9 cellular contexts compared by ENCODE assay signal in the genomic region with DNA sequence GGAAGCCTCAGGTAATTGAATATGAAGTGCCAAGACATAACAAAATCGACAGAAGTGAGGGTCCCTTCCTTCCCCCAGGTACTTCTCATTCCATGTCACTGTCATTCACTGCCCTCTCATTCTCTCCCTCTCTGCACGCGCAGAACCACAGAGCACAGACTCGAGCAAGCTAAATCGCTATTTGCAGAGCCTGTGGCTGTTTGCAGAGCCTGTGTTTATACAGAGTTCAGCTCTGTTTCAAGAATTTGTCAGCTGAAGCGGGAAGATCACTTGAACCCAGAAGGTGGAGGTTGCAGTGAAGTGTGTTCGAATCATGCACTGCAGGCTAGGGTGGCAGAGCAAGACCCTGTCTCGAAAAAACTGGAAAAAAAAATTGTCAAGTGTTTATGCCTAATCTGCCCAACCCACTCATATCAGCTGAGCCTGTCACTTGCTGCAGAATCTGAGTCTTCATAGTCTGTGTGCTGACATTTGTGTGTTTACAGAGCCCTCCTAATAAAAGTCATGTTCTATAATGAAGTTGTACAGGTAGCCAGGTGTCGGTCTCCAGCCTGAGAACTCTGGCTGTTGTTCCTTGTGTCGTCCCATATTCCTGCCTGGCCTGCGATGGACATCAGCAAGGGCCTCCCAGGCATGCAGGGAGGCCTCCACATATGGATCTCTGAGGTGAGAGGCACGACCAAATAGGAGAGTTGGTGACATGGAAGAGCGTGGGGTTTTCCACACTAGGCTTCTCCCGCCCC. TPM values are rescaled to one million over a fixed set of nuclear protein-coding genes. Genes with fewer than 3 reads are reported as not detected.
DNase-seq lines count a peak whose midpoint lies in the region; ATAC-seq and TF ChIP-seq lines count a peak whose summit lies in the region.
"Had no signal": no experiment of that assay in that cellular context is flagged by ENCODE, and none has a peak within 500 bp of the region (broad histone marks: within the 10 kb centered on the region; RNA-seq: fewer than 3 reads in every experiment).

No MANE protein-coding gene starts in this region.

- H2BK5ac ChIP-seq in H9 (ENCODE audit: insufficient read length, low read length): no peak overlapping the region

- peaks cover 6% of the 10 kb centered on the region for H3F3A ChIP-seq in smooth muscle cell (ENCODE audit: low read depth)

- H3K9me3 ChIP-seq in H9 (ENCODE audit: control insufficient read depth, low read depth, low read length): no peaks in the 10 kb centered on the region
- no peaks in the 10 kb centered on the region for H3K9me3 ChIP-seq in right cardiac atrium (ENCODE audit: control insufficient read depth, low read length)
- no peaks in the 10 kb centered on the region for H3K9me3 ChIP-seq in smooth muscle cell (replicated peaks; ENCODE audit: low read depth)

- H3K27ac ChIP-seq in H9 (ENCODE audit: insufficient read length, low read depth, low read length): no peak overlapping the region
- H3K27ac ChIP-seq in right cardiac atrium (ENCODE audit: low read length): no peak overlapping the region
- H3K27ac ChIP-seq in smooth muscle cell (ENCODE audit: low read depth): no peak overlapping the region

- no peaks in the 10 kb centered on the region for H3K79me1 ChIP-seq in H9 (ENCODE audit: insufficient read depth, low read depth, low read length, poor library complexity, severe bottlenecking)

- CTCF ChIA-PET in activated CD8-positive, alpha-beta T cell treated with anti-CD3 and anti-CD28 coated beads, Interleukin-2, amount 10 ng/mL, durations not matched to agents 7 days and 5 days (lab: Charles Lee): interaction anchor here (1.0 to 1.2 kb wide), 2 partner anchors 19 to 26 kb away, joined by 3 to 5 read pairs; no protein-coding TSS in a partner anchor

- no peaks in the 10 kb centered on the region; the same call in 1 of the 2 replicates for H3K4me1 ChIP-seq in H9 (ENCODE audit: insufficient read depth, low read length)
- no peaks in the 10 kb centered on the region for H3K4me1 ChIP-seq in right cardiac atrium (ENCODE audit: control insufficient read depth, insufficient read depth, low read length)
- H3K4me1 ChIP-seq in smooth muscle cell (ENCODE audit: low read depth): peaks cover 4% of the 10 kb centered on the region

- H4K91ac ChIP-seq in H9 (ENCODE audit: insufficient read length, low read depth, low read length): no peak overlapping the region

- peaks cover 15 to 41% of the 10 kb centered on the region in 2 experiments for H3K4me1 Mint-ChIP-seq in H9
- peaks cover 45% of the 10 kb centered on the region for H3K4me1 Mint-ChIP-seq in activated CD8-positive, alpha-beta T cell treated with anti-CD3 and anti-CD28 coated beads, Interleukin-2, amount 10 ng/mL, durations not matched to agents 7 days and 5 days (ENCODE audit: low read depth)

- no peak overlapping the region for H4K8ac ChIP-seq in H9 (replicated peaks; ENCODE audit: insufficient read length, low read depth, low read length)

- H3K27ac Mint-ChIP-seq in H9: no peak overlapping the region
- peak overlapping the region; percentile 93 for H3K27ac Mint-ChIP-seq in activated CD8-positive, alpha-beta T cell treated with anti-CD3 and anti-CD28 coated beads, Interleukin-2, amount 10 ng/mL, durations not matched to agents 7 days and 5 days

- H2AK5ac ChIP-seq in H9 (ENCODE audit: insufficient read length, low read length): no peak overlapping the region

- H3T11ph ChIP-seq in H9 (ENCODE audit: low read length): no peak overlapping the region

- H2BK120ac ChIP-seq in H9 (ENCODE audit: low read depth, low read length, poor library complexity, severe bottlenecking): no peak overlapping the region

- H2BK12ac ChIP-seq in H9 (ENCODE audit: insufficient read length, low read depth, low read length): no peak overlapping the region

- H2AFZ ChIP-seq in H9 (ENCODE audit: low read length) (no peak overlapping the region), smooth muscle cell (ENCODE audit: low read depth) (peak overlapping the region; percentile 84)

- no peaks in the 10 kb centered on the region for H3K36me3 ChIP-seq in smooth muscle cell (ENCODE audit: low read depth)

- H3K4me3 ChIP-seq in right cardiac atrium (ENCODE audit: low read length) (peak overlapping the region; percentile 71), smooth muscle cell (peak overlapping the region; percentile 53)

- peak overlapping the region; percentile 82 to 86 for H3K4me3 Mint-ChIP-seq in H9
- H3K4me3 Mint-ChIP-seq in activated CD8-positive, alpha-beta T cell treated with anti-CD3 and anti-CD28 coated beads, Interleukin-2, amount 10 ng/mL, durations not matched to agents 7 days and 5 days: peak overlapping the region; percentile 91

- no peak overlapping the region for H3K18ac ChIP-seq in H9 (ENCODE audit: insufficient read length, low read depth, low read length)

- no peak for DNase-seq in H9
- no peak for DNase-seq in activated CD8-positive, alpha-beta T cell treated with anti-CD3 and anti-CD28 coated beads, Interleukin-2, amount 10 ng/mL, durations not matched to agents 7 days and 5 days
- DNase-seq in right cardiac atrium: peak in 1 of 3 donors; percentile 29
- no peak for DNase-seq in smooth muscle cell (lab: John Stamatoyannopoulos, UW; ENCODE audit: unreplicated experiment)
- DNase-seq in NCI-H2081 (lab: John Stamatoyannopoulos, UW): no peak
- DNase-seq: NCI-H1436 treated with DMSO at 0.1 percent for 48 hours had no signal

- H3K4me2 ChIP-seq in H9 (ENCODE audit: insufficient read depth, insufficient read length, low read length) (no peak overlapping the region), smooth muscle cell (peak overlapping the region; percentile 84)

- H3K23ac ChIP-seq in H9 (ENCODE audit: insufficient read length, low read depth, low read length): no peak overlapping the region

- no CpG with 5 or more reads among the region's 14 CpGs for WGBS in H9 (ENCODE audit: extremely low coverage, insufficient read length, low lambda C conversion rate)
- 73% methylated on average over 14 of the region's 14 CpGs for WGBS in right cardiac atrium
- 86% methylated on average over 14 of the region's 14 CpGs for WGBS in smooth muscle cell (ENCODE audit: low lambda C conversion rate)

- ATAC-seq in activated CD8-positive, alpha-beta T cell treated with anti-CD3 and anti-CD28 coated beads, Interleukin-2, amount 10 ng/mL, durations not matched to agents 7 days and 5 days: no peak
- no peak for ATAC-seq in right cardiac atrium
- no peak for ATAC-seq in HG03457 (IDR thresholded peaks at IDR 0.05; ENCODE audit: unreplicated experiment)
- ATAC-seq in GM19035 (IDR thresholded peaks at IDR 0.05; ENCODE audit: unreplicated experiment): no peak
- no peak for ATAC-seq in HG03439 (IDR thresholded peaks at IDR 0.05; ENCODE audit: unreplicated experiment)

- H2BK20ac ChIP-seq in H9 (ENCODE audit: low read depth, low read length, poor library complexity, severe bottlenecking): no peak overlapping the region

- H4K5ac ChIP-seq in H9 (ENCODE audit: insufficient read length, low read depth, low read length): no peak overlapping the region

- no peak overlapping the region for H2BK15ac ChIP-seq in H9 (ENCODE audit: low read depth, low read length)

- POLR2A ChIA-PET in activated CD8-positive, alpha-beta T cell treated with anti-CD3 and anti-CD28 coated beads, Interleukin-2, amount 10 ng/mL, durations not matched to agents 7 days and 5 days (lab: Charles Lee): interaction anchor here (1.4 kb wide), 1 partner anchor 46 kb away, joined by 3 read pairs; a partner anchor contains a TSS

- peaks cover 17% of the 10 kb centered on the region for H3K27me3 Mint-ChIP-seq in H9 (ENCODE audit: low read depth)
- peaks cover 3% of the 10 kb centered on the region for H3K27me3 Mint-ChIP-seq in activated CD8-positive, alpha-beta T cell treated with anti-CD3 and anti-CD28 coated beads, Interleukin-2, amount 10 ng/mL, durations not matched to agents 7 days and 5 days (ENCODE audit: low read depth)

- no peaks in the 10 kb centered on the region for H3K79me2 ChIP-seq in H9 (ENCODE audit: insufficient read depth, low read length)
- H3K79me2 ChIP-seq in smooth muscle cell (ENCODE audit: low read depth): no peaks in the 10 kb centered on the region

- no peak overlapping the region for H3K4ac ChIP-seq in H9 (ENCODE audit: low read depth, low read length)

- H3K14ac ChIP-seq in H9 (ENCODE audit: insufficient read depth, low read length): no peak overlapping the region

- H4K20me1 ChIP-seq in H9 (ENCODE audit: control insufficient read depth, insufficient read depth, insufficient read length): no peaks in the 10 kb centered on the region
- H4K20me1 ChIP-seq in smooth muscle cell (ENCODE audit: low read depth): no peaks in the 10 kb centered on the region

- intact Hi-C loops in right cardiac atrium (cut with DNase I): no loop called here

- no peaks in the 10 kb centered on the region for H3K9me3 Mint-ChIP-seq in H9
- no peaks in the 10 kb centered on the region for H3K9me3 Mint-ChIP-seq in activated CD8-positive, alpha-beta T cell treated with anti-CD3 and anti-CD28 coated beads, Interleukin-2, amount 10 ng/mL, durations not matched to agents 7 days and 5 days (ENCODE audit: insufficient read depth)

- H3K23me2 ChIP-seq in H9 (ENCODE audit: insufficient read length, low read depth, low read length, poor library complexity, severe bottlenecking): no peaks in the 10 kb centered on the region

- peaks cover 0 to 2% (median 0%) of the 10 kb centered on the region in 3 experiments; a peak in 1 of 7 replicates for H3K36me3 Mint-ChIP-seq in H9 (ENCODE audit: insufficient read depth in 1 of 3, low read depth in 3 of 3)
- peaks cover 26% of the 10 kb centered on the region for H3K36me3 Mint-ChIP-seq in activated CD8-positive, alpha-beta T cell treated with anti-CD3 and anti-CD28 coated beads, Interleukin-2, amount 10 ng/mL, durations not matched to agents 7 days and 5 days (ENCODE audit: low read depth)

- H3K56ac ChIP-seq in H9 (ENCODE audit: insufficient read length, low read depth, low read length): no peak overlapping the region

- H3K9ac ChIP-seq in H9 (ENCODE audit: extremely low read depth, insufficient read length, low read length): no peak overlapping the region
- no peak overlapping the region for H3K9ac ChIP-seq in smooth muscle cell (ENCODE audit: low read depth)

- TF ChIP-seq CTCF in H9 (conservative IDR thresholded peaks at IDR 0.05): no peak
- no peak for TF ChIP-seq CTCF in smooth muscle cell (IDR thresholded peaks at IDR 0.05; ENCODE audit: borderline replicate concordance, insufficient read depth, poor library complexity, severe bottlenecking)

- H3K27me3 ChIP-seq in H9 (ENCODE audit: insufficient read depth, low read length) (no peaks in the 10 kb centered on the region; the same call in 1 of the 2 replicates), right cardiac atrium (ENCODE audit: control insufficient read depth, insufficient read depth) (no peaks in the 10 kb centered on the region), smooth muscle cell (ENCODE audit: low read depth) (no peaks in the 10 kb centered on the region)

RNA-seq across cellular contexts. Expression of a gene that starts 2.7 kb away (rescaled TPM):
- total RNA-seq in H9 (2021) (3.2 and 3.8 TPM in 2 replicates), right cardiac atrium (1 to 10 TPM; 4.0 to 9.7 (median 8.8) TPM), smooth muscle cell (3.4 and 3.8 TPM in 2 replicates)
- 10 to 100 TPM; 14.6 to 15.1 TPM for total RNA-seq in activated CD8-positive, alpha-beta T cell treated with anti-CD3 and anti-CD28 coated beads, Interleukin-2, amount 10 ng/mL, durations not matched to agents 7 days and 5 days
- polyA plus RNA-seq in right cardiac atrium (5.4 TPM), smooth muscle cell (2.3 and 5.6 TPM in 2 replicates)

RNA-seq across cellular contexts. Expression of a gene that starts 36.2 kb away (rescaled TPM):
- total RNA-seq in H9 (2021): 27.1 and 36.9 TPM in 2 replicates
- 10 to 100 TPM in 1 of 2 experiments, 1 to 10 TPM in 1; 9.7 to 10.1 TPM for total RNA-seq in activated CD8-positive, alpha-beta T cell treated with anti-CD3 and anti-CD28 coated beads, Interleukin-2, amount 10 ng/mL, durations not matched to agents 7 days and 5 days
- 10 to 100 TPM; 12.1 to 17.7 (median 15.2) TPM for total RNA-seq in right cardiac atrium
- 11.2 TPM for polyA plus RNA-seq in right cardiac atrium
- total RNA-seq in smooth muscle cell: 20.5 and 21.3 TPM in 2 replicates
- 33.3 and 34.8 TPM in 2 replicates for polyA plus RNA-seq in smooth muscle cell

RNA-seq across cellular contexts. Expression of a gene that starts 45.8 kb away (rescaled TPM):
- total RNA-seq in H9 (2021): 2.0 and 2.1 TPM in 2 replicates
- total RNA-seq in activated CD8-positive, alpha-beta T cell treated with anti-CD3 and anti-CD28 coated beads, Interleukin-2, amount 10 ng/mL, durations not matched to agents 7 days and 5 days: under 1 TPM; 0.26 to 0.60 TPM
- 1 to 10 TPM in 1 of 4 donors, under 1 TPM in 3; 0.23 to 1.0 (median 0.61) TPM for total RNA-seq in right cardiac atrium
- 0.48 TPM for polyA plus RNA-seq in right cardiac atrium
- total RNA-seq in smooth muscle cell: 0.27 and 0.54 TPM in 2 replicates
- 0.61 TPM in 1 of 2 replicates, not detected in the other for polyA plus RNA-seq in smooth muscle cell
